26 cellular contexts compared by ENCODE assay signal in the genomic region with DNA sequence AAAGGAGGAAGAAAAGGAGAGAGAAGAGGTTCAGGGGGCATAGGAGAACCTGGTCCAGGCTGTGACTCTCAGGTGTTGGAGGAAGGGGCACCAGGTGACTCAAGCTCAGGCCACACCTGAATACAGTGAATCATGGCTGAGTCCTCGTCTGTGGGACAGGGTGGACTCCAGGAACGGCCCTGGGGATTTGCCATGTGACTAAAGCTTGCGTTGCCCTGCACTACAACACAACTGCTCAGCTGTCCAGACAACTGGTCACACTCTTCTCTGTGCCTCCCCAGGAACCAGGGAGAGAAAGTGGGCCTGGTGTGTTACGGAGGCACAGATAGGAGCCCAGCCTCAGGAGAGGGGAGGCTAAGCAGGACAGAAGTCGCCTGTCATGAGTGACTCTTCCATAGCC. TPM values are rescaled to one million over a fixed set of nuclear protein-coding genes. Genes with fewer than 3 reads are reported as not detected.
DNase-seq lines count a peak whose midpoint lies in the region; ATAC-seq and TF ChIP-seq lines count a peak whose summit lies in the region.
"Had no signal": no experiment of that assay in that cellular context is flagged by ENCODE, and none has a peak within 500 bp of the region (broad histone marks: within the 10 kb centered on the region; RNA-seq: fewer than 3 reads in every experiment).

No MANE protein-coding gene starts in this region.

- H3K4me3 Mint-ChIP-seq in Caco-2 (ENCODE audit: unreplicated experiment), result no peak overlapping the region
- H3K4me3 Mint-ChIP-seq: activated naive CD4-positive, alpha-beta T cell treated with anti-CD3 and anti-CD28 coated beads for 36 hours; naive thymus-derived CD8-positive, alpha-beta T cell; stimulated activated naive CD8-positive, alpha-beta T cell treated with anti-CD3 and anti-CD28 coated beads, Interleukin-15, amount 100 ng/mL, for 72 hours had no signal

- no peak overlapping the region for H2AFZ ChIP-seq in PC-3 (ENCODE audit: low read length)

- no peaks in the 10 kb centered on the region for H3K9me2 ChIP-seq in PC-3 (replicated peaks; ENCODE audit: low read length)

- H3K36me3 Mint-ChIP-seq in Caco-2 (ENCODE audit: insufficient read depth, unreplicated experiment), result peaks cover 13% of the 10 kb centered on the region
- H3K36me3 Mint-ChIP-seq: naive thymus-derived CD8-positive, alpha-beta T cell had no signal

- POLR2A ChIA-PET in Caco-2 (lab: Charles Lee) (interaction anchor here (1.2 kb wide), 1 partner anchor 20 kb away, joined by 4 read pairs; a partner anchor contains a TSS), PC-3 (lab: Charles Lee; ENCODE audit: unreplicated experiment) (interaction anchor here (0.9 to 1.0 kb wide), 2 partner anchors 19 to 20 kb away, joined by 3 read pairs; no protein-coding TSS in a partner anchor)

- H3K27me3 ChIP-seq in Caco-2 (replicated peaks; ENCODE audit: control insufficient read depth, insufficient read depth, low read length), result no peaks in the 10 kb centered on the region
- no peaks in the 10 kb centered on the region for H3K27me3 ChIP-seq in PC-3 (ENCODE audit: low read length)
- H3K27me3 ChIP-seq in neutrophil, result no peaks in the 10 kb centered on the region

- peak overlapping the region; percentile 88 for H3K27ac Mint-ChIP-seq in Caco-2 (ENCODE audit: unreplicated experiment)
- H3K27ac Mint-ChIP-seq: activated naive CD4-positive, alpha-beta T cell treated with anti-CD3 and anti-CD28 coated beads for 36 hours; stimulated activated naive CD8-positive, alpha-beta T cell treated with anti-CD3 and anti-CD28 coated beads, Interleukin-15, amount 100 ng/mL, for 72 hours had no signal

- BruUV-seq in Caco-2 (replicated peaks; lab: Mats Ljungman, UMichigan), result no TSS peak
- no TSS peak for BruUV-seq in PC-3 (replicated peaks; lab: Mats Ljungman, UMichigan)

- H3K27ac ChIP-seq in PC-3 (ENCODE audit: low read length) (peak overlapping the region; percentile 95), neutrophil (peak overlapping the region; percentile 95)
- H3K27ac ChIP-seq: HL-60, VCaP had no signal

- peaks cover 36% of the 10 kb centered on the region for H3K79me2 ChIP-seq in PC-3 (ENCODE audit: low read length)

- H3K27me3 Mint-ChIP-seq in Caco-2 (ENCODE audit: insufficient read depth, unreplicated experiment), result no peaks in the 10 kb centered on the region

- DNase-seq in Caco-2 (no peak), PC-3 (peak; percentile 99), epithelial cell of esophagus (ENCODE audit: low read depth) (peak; percentile 97), NCI-H748 (lab: John Stamatoyannopoulos, UW; ENCODE audit: unreplicated experiment) (no peak), Right ventricle myocardium inferior (ENCODE audit: missing footprints) (no peak)
- DNase-seq in activated T-cell treated with anti-CD3 and anti-CD28 coated beads, Interleukin-2, amount 50 U/mL, for 48 hours, result no peak
- DNase-seq: activated CD4-positive, alpha-beta T cell treated with anti-CD3 and anti-CD28 coated beads, Interleukin-2, amount 50 U/mL, for 4 hours; activated naive CD4-positive, alpha-beta T cell treated with anti-CD3 and anti-CD28 coated beads for 36 hours; activated T-cell treated with anti-CD3 and anti-CD28 coated beads for 4 hours; anterior cingulate cortex; DMS153; effector memory CD4-positive, alpha-beta T cell; head of caudate nucleus; naive thymus-derived CD8-positive, alpha-beta T cell; NCI-H187 treated with DMSO at 0.1 percent for 48 hours; NCI-H345; SHP77; stimulated activated CD4-positive, alpha-beta T cell treated with anti-CD3 and anti-CD28 coated beads, Interleukin-2, amount 100 ng/mL, for 48 hours; stimulated activated naive CD8-positive, alpha-beta T cell treated with anti-CD3 and anti-CD28 coated beads, Interleukin-15, amount 100 ng/mL, for 72 hours had no signal

- no peak for TF ChIP-seq CTCF in Caco-2 (IDR thresholded peaks at IDR 0.05; ENCODE audit: insufficient read depth in 1 of 2, low read depth in 1 of 2, low read length in 1 of 2, severe bottlenecking in 1 of 2, unreplicated experiment in 1 of 2)
- no peak for TF ChIP-seq CTCF in PC-3 (conservative IDR thresholded peaks at IDR 0.05; ENCODE audit: low read depth, low read length)
- no peak for TF ChIP-seq CTCF in epithelial cell of esophagus (IDR thresholded peaks at IDR 0.05; ENCODE audit: insufficient read depth, low read depth, low read length, missing control alignments)
- TF ChIP-seq CTCF in neutrophil (IDR thresholded peaks at IDR 0.05), result no peak

- no peaks in the 10 kb centered on the region for H3K9me3 ChIP-seq in Caco-2
- no peaks in the 10 kb centered on the region for H3K9me3 ChIP-seq in PC-3 (ENCODE audit: low read length)
- no peaks in the 10 kb centered on the region for H3K9me3 ChIP-seq in neutrophil

- peak overlapping the region; percentile 79 for H3K4me2 ChIP-seq in PC-3 (ENCODE audit: low read length)

- intact Hi-C loops in Caco-2 (cut with micrococcal nuclease; ENCODE audit: unreplicated experiment), result loop anchor here (10.0 kb wide), 2 partner anchors 231 to 261 kb away; no protein-coding TSS in a partner anchor
- intact Hi-C loops in PC-3 (cut with micrococcal nuclease), result no loop called here
- intact Hi-C loops in Right ventricle myocardium inferior (cut with DNase I), result loop anchor here (2.0 kb wide), 1 partner anchor 13 kb away; no protein-coding TSS in a partner anchor

- peaks cover 3% of the 10 kb centered on the region for H4K20me1 ChIP-seq in PC-3 (ENCODE audit: low read length)

- ATAC-seq in PC-3 (peak; percentile 49), GM18517 (IDR thresholded peaks at IDR 0.05; ENCODE audit: unreplicated experiment) (no peak), Right ventricle myocardium inferior (no peak)
- ATAC-seq: K562; naive thymus-derived CD8-positive, alpha-beta T cell; stimulated activated naive CD8-positive, alpha-beta T cell treated with anti-CD3 and anti-CD28 coated beads, Interleukin-15, amount 100 ng/mL, for 72 hours had no signal

- no peaks in the 10 kb centered on the region for H3K36me3 ChIP-seq in Caco-2 (ENCODE audit: control insufficient read depth, insufficient read depth, low read length)
- H3K36me3 ChIP-seq in PC-3 (ENCODE audit: low read depth, low read length), result peaks cover 3% of the 10 kb centered on the region
- no peaks in the 10 kb centered on the region for H3K36me3 ChIP-seq in neutrophil

- H3F3A ChIP-seq in PC-3 (ENCODE audit: low read length, unreplicated experiment), result peaks cover 14% of the 10 kb centered on the region

- H3K4me1 Mint-ChIP-seq in Caco-2 (ENCODE audit: low read depth, unreplicated experiment), result peaks cover 67% of the 10 kb centered on the region

- H3K9ac ChIP-seq in PC-3 (ENCODE audit: low read length), result peak overlapping the region; percentile 66

- H3K4me1 ChIP-seq in Caco-2 (peaks cover 76% of the 10 kb centered on the region), PC-3 (ENCODE audit: insufficient read depth, low read length) (peaks cover 80% of the 10 kb centered on the region), neutrophil (ENCODE audit: control insufficient read depth in 1 of 2, insufficient read depth in 1 of 2, low read depth in 1 of 2, low read length in 1 of 2) (peaks cover 80 to 91% of the 10 kb centered on the region in 2 experiments)

- H3K4me3 ChIP-seq in Caco-2 (ENCODE audit: low read depth, low read length) (no peak overlapping the region), PC-3 (ENCODE audit: low read length) (peak overlapping the region; percentile 36; the same call in 1 of the 2 replicates), epithelial cell of esophagus (ENCODE audit: low read length) (no peak overlapping the region), neutrophil (ENCODE audit: low read depth in 1 of 2, low read length in 1 of 2) (peak overlapping the region in 1 of 2 experiments; percentile 35)
- H3K4me3 ChIP-seq: K562, lung had no signal

- CTCF ChIA-PET in Caco-2 (lab: Charles Lee), result interaction anchor here (1.2 kb wide), 1 partner anchor 20 kb away, joined by 3 read pairs; a partner anchor contains a TSS
- CTCF ChIA-PET in PC-3 (lab: Charles Lee), result interaction anchor here (0.6 kb wide), 1 partner anchor 171 kb away, joined by 4 read pairs; no protein-coding TSS in a partner anchor

- no peaks in the 10 kb centered on the region for H3K9me3 Mint-ChIP-seq in Caco-2 (ENCODE audit: unreplicated experiment)
- H3K9me3 Mint-ChIP-seq: activated naive CD4-positive, alpha-beta T cell treated with anti-CD3 and anti-CD28 coated beads for 36 hours; naive thymus-derived CD8-positive, alpha-beta T cell; stimulated activated naive CD8-positive, alpha-beta T cell treated with anti-CD3 and anti-CD28 coated beads, Interleukin-15, amount 100 ng/mL, for 72 hours had no signal

RNA-seq across cellular contexts. Expression of a gene that starts 3.6 kb away (rescaled TPM):
- total RNA-seq in Caco-2 (2022), result 112 and 125 TPM in 2 replicates
- 473 and 650 TPM in 2 replicates for total RNA-seq in PC-3 (2014; rRNA removed)
- 5.9 TPM for total RNA-seq in Right ventricle myocardium inferior

RNA-seq across cellular contexts. Expression of a gene that starts 19.4 kb away (rescaled TPM):
- total RNA-seq in Caco-2 (2022), result 40.4 and 45.7 TPM in 2 replicates
- total RNA-seq in PC-3 (2014; rRNA removed), result 620 and 723 TPM in 2 replicates
- total RNA-seq in Right ventricle myocardium inferior, result 460 TPM
- total RNA-seq: naive thymus-derived CD8-positive, alpha-beta T cell had no signal

RNA-seq across cellular contexts. Expression of a gene that starts 48.8 kb away (rescaled TPM):
- not detected in 2 replicates for total RNA-seq in Caco-2 (2022)
- not detected in 2 replicates for total RNA-seq in PC-3 (2014; rRNA removed)
- total RNA-seq in Right ventricle myocardium inferior, result 4.3 TPM
- total RNA-seq: cerebellum; naive thymus-derived CD8-positive, alpha-beta T cell had no signal

Comparison
In these comparisons a context has a peak if more than half of its experiments do, and no peak if none do; other contexts are left out.
1. DNase-seq: peak in PC-3 (single experiment) and epithelial cell of esophagus (single experiment); none in Caco-2 (0 of 2), NCI-H748 (single experiment), activated T-cell treated with anti-CD3 and anti-CD28 coated beads, Interleukin-2, amount 50 U/mL, for 48 hours (0 of 2) and Right ventricle myocardium inferior (single experiment).
2. RNA of a gene that starts 3.6 kb away (total RNA-seq): 473 to 650 TPM in PC-3 and 112 to 125 TPM in Caco-2; 5.9 TPM in Right ventricle myocardium inferior (single experiment); every median in the first group is over 10 times any median in the second.